In the genomic region with DNA sequence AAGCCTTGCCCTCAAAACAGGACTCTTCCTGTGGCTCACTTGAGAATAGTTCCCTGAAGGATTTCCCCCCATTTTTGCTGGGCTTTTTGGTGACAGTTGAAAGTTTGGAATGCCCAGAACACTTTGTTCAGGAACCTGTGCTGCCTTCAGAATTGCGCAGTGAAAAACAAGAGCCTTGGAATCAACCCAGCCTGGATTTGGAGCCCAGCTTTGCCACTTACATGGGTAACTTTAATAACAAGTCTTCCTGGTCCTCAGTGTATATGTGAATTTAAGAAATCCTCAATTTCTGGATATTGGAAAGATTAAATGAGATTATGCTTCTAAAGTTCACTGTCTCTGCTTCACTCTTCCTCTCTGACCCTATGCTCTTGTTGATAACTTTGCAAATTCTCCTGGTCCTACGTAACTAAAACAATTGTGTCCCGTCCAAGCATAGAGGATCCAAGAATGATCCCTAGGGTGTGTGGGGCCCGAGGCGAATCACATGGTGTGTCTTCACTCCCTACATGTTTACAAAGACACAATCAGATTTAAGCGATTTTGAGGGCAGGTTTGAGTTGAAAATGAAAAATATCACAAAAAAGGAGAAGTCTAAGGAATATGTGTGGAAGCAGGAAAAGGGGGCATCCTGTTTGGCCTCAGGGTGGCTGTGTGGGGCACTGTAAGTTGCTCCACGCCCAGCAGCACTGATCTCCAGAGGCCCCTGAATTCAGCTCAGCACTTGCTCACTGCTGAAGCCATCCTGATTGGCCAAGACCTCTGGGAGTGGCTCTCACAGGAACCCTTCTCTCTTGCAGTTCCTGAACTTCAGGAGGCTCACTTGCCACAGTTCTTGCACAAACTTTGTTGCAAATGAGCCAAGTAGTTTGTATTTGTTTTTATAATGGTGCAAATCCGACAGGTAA, we compare ENCODE assay signal across 1 cellular context.
TF ChIP-seq lines count a peak whose summit lies in the region.

No MANE protein-coding gene starts in this region.

TF ChIP-seq in GM23338, 12 proteins besides CTCF, POLR2A, EP300 and RAD21 (continued from another document):
- TF ChIP-seq, protein P1, sequence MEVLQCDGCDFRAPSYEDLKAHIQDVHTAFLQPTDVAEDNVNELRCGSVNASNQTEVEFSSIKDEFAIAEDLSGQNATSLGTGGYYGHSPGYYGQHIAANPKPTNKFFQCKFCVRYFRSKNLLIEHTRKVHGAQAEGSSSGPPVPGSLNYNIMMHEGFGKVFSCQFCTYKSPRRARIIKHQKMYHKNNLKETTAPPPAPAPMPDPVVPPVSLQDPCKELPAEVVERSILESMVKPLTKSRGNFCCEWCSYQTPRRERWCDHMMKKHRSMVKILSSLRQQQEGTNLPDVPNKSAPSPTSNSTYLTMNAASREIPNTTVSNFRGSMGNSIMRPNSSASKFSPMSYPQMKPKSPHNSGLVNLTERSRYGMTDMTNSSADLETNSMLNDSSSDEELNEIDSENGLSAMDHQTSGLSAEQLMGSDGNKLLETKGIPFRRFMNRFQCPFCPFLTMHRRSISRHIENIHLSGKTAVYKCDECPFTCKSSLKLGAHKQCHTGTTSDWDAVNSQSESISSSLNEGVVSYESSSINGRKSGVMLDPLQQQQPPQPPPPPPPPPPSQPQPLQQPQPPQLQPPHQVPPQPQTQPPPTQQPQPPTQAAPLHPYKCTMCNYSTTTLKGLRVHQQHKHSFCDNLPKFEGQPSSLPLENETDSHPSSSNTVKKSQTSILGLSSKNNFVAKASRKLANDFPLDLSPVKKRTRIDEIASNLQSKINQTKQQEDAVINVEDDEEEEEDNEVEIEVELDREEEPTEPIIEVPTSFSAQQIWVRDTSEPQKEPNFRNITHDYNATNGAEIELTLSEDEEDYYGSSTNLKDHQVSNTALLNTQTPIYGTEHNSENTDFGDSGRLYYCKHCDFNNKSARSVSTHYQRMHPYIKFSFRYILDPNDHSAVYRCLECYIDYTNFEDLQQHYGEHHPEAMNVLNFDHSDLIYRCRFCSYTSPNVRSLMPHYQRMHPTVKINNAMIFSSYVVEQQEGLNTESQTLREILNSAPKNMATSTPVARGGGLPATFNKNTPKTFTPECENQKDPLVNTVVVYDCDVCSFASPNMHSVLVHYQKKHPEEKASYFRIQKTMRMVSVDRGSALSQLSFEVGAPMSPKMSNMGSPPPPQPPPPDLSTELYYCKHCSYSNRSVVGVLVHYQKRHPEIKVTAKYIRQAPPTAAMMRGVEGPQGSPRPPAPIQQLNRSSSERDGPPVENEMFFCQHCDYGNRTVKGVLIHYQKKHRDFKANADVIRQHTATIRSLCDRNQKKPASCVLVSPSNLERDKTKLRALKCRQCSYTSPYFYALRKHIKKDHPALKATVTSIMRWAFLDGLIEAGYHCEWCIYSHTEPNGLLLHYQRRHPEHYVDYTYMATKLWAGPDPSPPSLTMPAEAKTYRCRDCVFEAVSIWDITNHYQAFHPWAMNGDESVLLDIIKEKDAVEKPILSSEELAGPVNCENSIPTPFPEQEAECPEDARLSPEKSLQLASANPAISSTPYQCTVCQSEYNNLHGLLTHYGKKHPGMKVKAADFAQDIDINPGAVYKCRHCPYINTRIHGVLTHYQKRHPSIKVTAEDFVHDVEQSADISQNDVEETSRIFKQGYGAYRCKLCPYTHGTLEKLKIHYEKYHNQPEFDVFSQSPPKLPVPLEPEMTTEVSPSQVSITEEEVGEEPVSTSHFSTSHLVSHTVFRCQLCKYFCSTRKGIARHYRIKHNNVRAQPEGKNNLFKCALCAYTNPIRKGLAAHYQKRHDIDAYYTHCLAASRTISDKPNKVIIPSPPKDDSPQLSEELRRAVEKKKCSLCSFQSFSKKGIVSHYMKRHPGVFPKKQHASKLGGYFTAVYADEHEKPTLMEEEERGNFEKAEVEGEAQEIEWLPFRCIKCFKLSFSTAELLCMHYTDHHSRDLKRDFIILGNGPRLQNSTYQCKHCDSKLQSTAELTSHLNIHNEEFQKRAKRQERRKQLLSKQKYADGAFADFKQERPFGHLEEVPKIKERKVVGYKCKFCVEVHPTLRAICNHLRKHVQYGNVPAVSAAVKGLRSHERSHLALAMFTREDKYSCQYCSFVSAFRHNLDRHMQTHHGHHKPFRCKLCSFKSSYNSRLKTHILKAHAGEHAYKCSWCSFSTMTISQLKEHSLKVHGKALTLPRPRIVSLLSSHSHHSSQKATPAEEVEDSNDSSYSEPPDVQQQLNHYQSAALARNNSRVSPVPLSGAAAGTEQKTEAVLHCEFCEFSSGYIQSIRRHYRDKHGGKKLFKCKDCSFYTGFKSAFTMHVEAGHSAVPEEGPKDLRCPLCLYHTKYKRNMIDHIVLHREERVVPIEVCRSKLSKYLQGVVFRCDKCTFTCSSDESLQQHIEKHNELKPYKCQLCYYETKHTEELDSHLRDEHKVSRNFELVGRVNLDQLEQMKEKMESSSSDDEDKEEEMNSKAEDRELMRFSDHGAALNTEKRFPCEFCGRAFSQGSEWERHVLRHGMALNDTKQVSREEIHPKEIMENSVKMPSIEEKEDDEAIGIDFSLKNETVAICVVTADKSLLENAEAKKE (CRISPR knock-in tag; IDR thresholded peaks at IDR 0.05) = no peak
- TF ChIP-seq, protein P2, sequence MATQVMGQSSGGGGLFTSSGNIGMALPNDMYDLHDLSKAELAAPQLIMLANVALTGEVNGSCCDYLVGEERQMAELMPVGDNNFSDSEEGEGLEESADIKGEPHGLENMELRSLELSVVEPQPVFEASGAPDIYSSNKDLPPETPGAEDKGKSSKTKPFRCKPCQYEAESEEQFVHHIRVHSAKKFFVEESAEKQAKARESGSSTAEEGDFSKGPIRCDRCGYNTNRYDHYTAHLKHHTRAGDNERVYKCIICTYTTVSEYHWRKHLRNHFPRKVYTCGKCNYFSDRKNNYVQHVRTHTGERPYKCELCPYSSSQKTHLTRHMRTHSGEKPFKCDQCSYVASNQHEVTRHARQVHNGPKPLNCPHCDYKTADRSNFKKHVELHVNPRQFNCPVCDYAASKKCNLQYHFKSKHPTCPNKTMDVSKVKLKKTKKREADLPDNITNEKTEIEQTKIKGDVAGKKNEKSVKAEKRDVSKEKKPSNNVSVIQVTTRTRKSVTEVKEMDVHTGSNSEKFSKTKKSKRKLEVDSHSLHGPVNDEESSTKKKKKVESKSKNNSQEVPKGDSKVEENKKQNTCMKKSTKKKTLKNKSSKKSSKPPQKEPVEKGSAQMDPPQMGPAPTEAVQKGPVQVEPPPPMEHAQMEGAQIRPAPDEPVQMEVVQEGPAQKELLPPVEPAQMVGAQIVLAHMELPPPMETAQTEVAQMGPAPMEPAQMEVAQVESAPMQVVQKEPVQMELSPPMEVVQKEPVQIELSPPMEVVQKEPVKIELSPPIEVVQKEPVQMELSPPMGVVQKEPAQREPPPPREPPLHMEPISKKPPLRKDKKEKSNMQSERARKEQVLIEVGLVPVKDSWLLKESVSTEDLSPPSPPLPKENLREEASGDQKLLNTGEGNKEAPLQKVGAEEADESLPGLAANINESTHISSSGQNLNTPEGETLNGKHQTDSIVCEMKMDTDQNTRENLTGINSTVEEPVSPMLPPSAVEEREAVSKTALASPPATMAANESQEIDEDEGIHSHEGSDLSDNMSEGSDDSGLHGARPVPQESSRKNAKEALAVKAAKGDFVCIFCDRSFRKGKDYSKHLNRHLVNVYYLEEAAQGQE (IDR thresholded peaks at IDR 0.05; ENCODE audit: unreplicated experiment) = no peak
- TF ChIP-seq STAT1 (IDR thresholded peaks at IDR 0.05; ENCODE audit: unreplicated experiment) (no peak), EZH2 (IDR thresholded peaks at IDR 0.05; ENCODE audit: low read depth, unreplicated experiment) (no peak), CREB1 (CRISPR knock-in tag; IDR thresholded peaks at IDR 0.05; ENCODE audit: low read depth) (no peak), EZH2phosphoT487 (IDR thresholded peaks at IDR 0.05; ENCODE audit: unreplicated experiment) (no peak), ZNF114 (CRISPR knock-in tag; IDR thresholded peaks at IDR 0.05) (no peak)
- TF ChIP-seq, protein P3, sequence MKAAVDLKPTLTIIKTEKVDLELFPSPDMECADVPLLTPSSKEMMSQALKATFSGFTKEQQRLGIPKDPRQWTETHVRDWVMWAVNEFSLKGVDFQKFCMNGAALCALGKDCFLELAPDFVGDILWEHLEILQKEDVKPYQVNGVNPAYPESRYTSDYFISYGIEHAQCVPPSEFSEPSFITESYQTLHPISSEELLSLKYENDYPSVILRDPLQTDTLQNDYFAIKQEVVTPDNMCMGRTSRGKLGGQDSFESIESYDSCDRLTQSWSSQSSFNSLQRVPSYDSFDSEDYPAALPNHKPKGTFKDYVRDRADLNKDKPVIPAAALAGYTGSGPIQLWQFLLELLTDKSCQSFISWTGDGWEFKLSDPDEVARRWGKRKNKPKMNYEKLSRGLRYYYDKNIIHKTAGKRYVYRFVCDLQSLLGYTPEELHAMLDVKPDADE (IDR thresholded peaks at IDR 0.05) = no peak
